In genomic region chr9:93491593-93492232, GRCh38 we compare ENCODE assay signal across 2 cellular contexts.
TF ChIP-seq lines count a peak whose summit lies in the region.

No MANE protein-coding gene starts in this region.

TF ChIP-seq in A549, 52 proteins besides CTCF, POLR2A, EP300 and RAD21 (continued from another document):
- TF ChIP-seq EHMT2 (IDR thresholded peaks at IDR 0.05; ENCODE audit: low read depth) (no peak), BHLHE40 (IDR thresholded peaks at IDR 0.05; ENCODE audit: low read depth, low read length) (no peak), PHF8 (IDR thresholded peaks at IDR 0.05; ENCODE audit: borderline replicate concordance, low read depth) (no peak)
TF ChIP-seq in A549: peak in this region for 1.

TF ChIP-seq in IMR-90, 13 proteins besides CTCF, POLR2A, EP300 and RAD21 (continued from another document):
- TF ChIP-seq RCOR1 (IDR thresholded peaks at IDR 0.05; ENCODE audit: insufficient replicate concordance, low read length): no peak
